1 cellular context compared by ENCODE assay signal in genomic region chr1:115051850-115052249, GRCh38.
TF ChIP-seq lines count a peak whose summit lies in the region.

No MANE protein-coding gene starts in this region.

TF ChIP-seq in HepG2, 621 proteins besides CTCF, POLR2A, EP300 and RAD21 (continued from another document):
- no peak for TF ChIP-seq SKIL (CRISPR knock-in tag; IDR thresholded peaks at IDR 0.05; ENCODE audit: borderline replicate concordance)
- TF ChIP-seq ZBED4 (CRISPR knock-in tag; IDR thresholded peaks at IDR 0.05; ENCODE audit: borderline replicate concordance), result no peak
- TF ChIP-seq CEBPB (IDR thresholded peaks at IDR 0.05; ENCODE audit: borderline replicate concordance, low read depth, low read length), result no peak
- no peak for TF ChIP-seq MLX (CRISPR knock-in tag; IDR thresholded peaks at IDR 0.05)
- no peak for TF ChIP-seq RNF2 (conservative IDR thresholded peaks at IDR 0.05; ENCODE audit: low read depth)
- TF ChIP-seq HOXA3 (CRISPR knock-in tag; IDR thresholded peaks at IDR 0.05), result no peak
- no peak for TF ChIP-seq CREB1 (IDR thresholded peaks at IDR 0.05)
- no peak for TF ChIP-seq CREB1 (CRISPR knock-in tag; IDR thresholded peaks at IDR 0.05)
- TF ChIP-seq RORA (CRISPR knock-in tag; IDR thresholded peaks at IDR 0.05), result no peak
- TF ChIP-seq ETV6 (CRISPR knock-in tag; conservative IDR thresholded peaks at IDR 0.05), result no peak
- TF ChIP-seq MYPOP (CRISPR knock-in tag; IDR thresholded peaks at IDR 0.05), result no peak
- no peak for TF ChIP-seq CHCHD3 (CRISPR knock-in tag; IDR thresholded peaks at IDR 0.05)
